ENCODE assay signal across 28 cellular contexts in the genomic region with DNA sequence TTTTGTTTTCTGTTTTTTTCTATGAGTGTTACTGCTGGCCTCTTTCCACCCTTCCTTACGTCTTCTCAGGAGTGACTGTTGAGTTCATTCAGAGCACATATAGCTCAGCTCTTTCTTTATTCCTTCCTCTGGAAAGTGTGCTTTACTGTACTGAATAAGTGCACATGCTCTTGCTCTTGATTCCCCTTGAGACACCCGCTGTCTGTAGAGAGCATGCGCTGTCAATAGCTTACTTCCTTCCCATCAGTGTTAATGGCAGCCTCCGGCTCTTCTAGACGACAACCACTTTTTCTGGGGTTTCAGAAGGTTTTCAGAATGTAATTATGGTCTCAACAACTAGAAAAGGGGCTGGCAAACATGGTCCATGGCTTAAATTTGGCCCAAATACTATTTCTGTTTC.
"Had no signal": no experiment of that assay in that cellular context is flagged by ENCODE, and none has a peak within 500 bp of the region (broad histone marks: within the 10 kb centered on the region; RNA-seq: fewer than 3 reads in every experiment).

No MANE protein-coding gene starts in this region.

- H3K27ac ChIP-seq: ovary, parathyroid adenoma, psoas muscle, right lobe of liver, sigmoid colon, thoracic aorta, thyroid gland, tibial nerve, upper lobe of left lung, vagina had no signal

- H2AFZ ChIP-seq: parathyroid adenoma had no signal

- H3K79me2 ChIP-seq: parathyroid adenoma had no signal

- H3K36me3 ChIP-seq: ovary, right lobe of liver, sigmoid colon, thoracic aorta, thyroid gland, tibial nerve, upper lobe of left lung, vagina had no signal

- H3K27me3 ChIP-seq: ovary, right lobe of liver, sigmoid colon, thyroid gland, tibial nerve, upper lobe of left lung, vagina had no signal

- H3K4me3 ChIP-seq: ovary, psoas muscle, right lobe of liver, sigmoid colon, thoracic aorta, thyroid gland, tibial nerve, upper lobe of left lung, vagina had no signal

- H3K9ac ChIP-seq: parathyroid adenoma had no signal

- ATAC-seq: naive thymus-derived CD8-positive, alpha-beta T cell; natural killer cell treated with Interleukin-12 subunit alpha and Interleukin-12 subunit beta and Interleukin-15 and Interleukin-18, amount 100 ng/mL, for 72 hours; psoas muscle; right cardiac atrium; right lobe of liver; stimulated activated memory B cell treated with anti-CD40 and anti-IgM and Interleukin-4, amounts not matched to agents 10 μg/mL and 1 μg/mL and 100 μg/mL, for 72 hours; stimulated activated naive CD8-positive, alpha-beta T cell treated with anti-CD3 and anti-CD28 coated beads, Interleukin-15, amount 100 ng/mL, for 72 hours; stimulated activated naive CD8-positive, alpha-beta T cell treated with anti-CD3 and anti-CD28 coated beads, Interleukin-15, Interleukin-2, amounts not matched to agents 100 U/mL and 50 U/mL, for 24 hours had no signal

- H3K9me3 ChIP-seq: ovary, psoas muscle, right lobe of liver, sigmoid colon, thoracic aorta, thyroid gland, tibial nerve, upper lobe of left lung, vagina had no signal

- H3K4me1 ChIP-seq: parathyroid adenoma, psoas muscle, right lobe of liver, sigmoid colon, thyroid gland, tibial nerve, vagina had no signal

- DNase-seq: naive B cell; naive thymus-derived CD8-positive, alpha-beta T cell; nephron progenitor cell; occipital lobe; ovary; posterior cingulate gyrus; psoas muscle; right cardiac atrium; right lobe of liver; sigmoid colon; small intestine; stimulated activated CD4-positive, alpha-beta T cell treated with anti-CD3 and anti-CD28 coated beads, Interleukin-15, amount 100 ng/mL, for 24 hours; stimulated activated CD4-positive, alpha-beta T cell treated with anti-CD3 and anti-CD28 coated beads, Interleukin-2, amount 100 ng/mL, for 24 hours; stimulated activated CD4-positive, alpha-beta T cell treated with anti-CD3 and anti-CD28 coated beads, Interleukin-2, amount 100 ng/mL, for 48 hours; stimulated activated CD4-positive, alpha-beta T cell treated with anti-CD3 and anti-CD28 coated beads, Interleukin-4, amount 100 ng/mL, for 24 hours; stimulated activated naive CD4-positive, alpha-beta T cell; stimulated activated naive CD8-positive, alpha-beta T cell treated with anti-CD3 and anti-CD28 coated beads, Interleukin-15, amount 100 ng/mL, for 72 hours; stimulated activated naive CD8-positive, alpha-beta T cell treated with anti-CD3 and anti-CD28 coated beads, Interleukin-15, Interleukin-2, amounts not matched to agents 100 U/mL and 50 U/mL, for 24 hours; substantia nigra; thyroid gland; trophoblast cell; upper lobe of left lung had no signal
